Comparison of ENCODE assay signal across 8 cellular contexts in genomic region chr1:245310605-245311531, GRCh38.
DNase-seq lines count a peak whose midpoint lies in the region; ATAC-seq and TF ChIP-seq lines count a peak whose summit lies in the region.

No MANE protein-coding gene starts in this region.

- H3K27me3 Mint-ChIP-seq in activated T-helper 17 cell treated with anti-CD3 and anti-CD28 coated beads, Interleukin-2, amount 50 U/mL, for 72 hours: peaks cover 7% of the 10 kb centered on the region
- H3K27me3 Mint-ChIP-seq in naive thymus-derived CD8-positive, alpha-beta T cell: peaks cover 0 to 3% (median 0%) of the 10 kb centered on the region in 5 donors

- TF ChIP-seq CTCF in MM.1S (IDR thresholded peaks at IDR 0.05; ENCODE audit: low read length): no peak

- peaks cover 13 to 34% (median 25%) of the 10 kb centered on the region in 10 experiments for H3K4me1 ChIP-seq in BLaER1 treated with 17β-estradiol and CSF1 and Interleukin-3, amounts not matched to agents 10 nM and 100 nM
- no peaks in the 10 kb centered on the region for H3K4me1 ChIP-seq in MM.1S (ENCODE audit: low read length)

- H3K4me2 ChIP-seq in BLaER1 treated with 17β-estradiol and CSF1 and Interleukin-3, amounts not matched to agents 10 nM and 100 nM: peak overlapping the region; percentile 65 to 85 (median 72)
- H3K4me2 ChIP-seq in MM.1S (ENCODE audit: low read depth, low read length): peak overlapping the region; percentile 35; the same call in 1 of the 2 replicates

- ATAC-seq in GM19452 (IDR thresholded peaks at IDR 0.05; ENCODE audit: unreplicated experiment) (peak; percentile 68), GM19397 (IDR thresholded peaks at IDR 0.05; ENCODE audit: unreplicated experiment) (no peak)
- ATAC-seq in activated T-helper 17 cell treated with anti-CD3 and anti-CD28 coated beads, Interleukin-2, amount 50 U/mL, for 72 hours (replicated peaks): no peak
- peak; percentile 50 to 64 for ATAC-seq in naive thymus-derived CD8-positive, alpha-beta T cell

- H3F3A ChIP-seq in MM.1S (ENCODE audit: insufficient read depth, low read length): no peaks in the 10 kb centered on the region

- H3K27ac Mint-ChIP-seq in activated T-helper 17 cell treated with anti-CD3 and anti-CD28 coated beads, Interleukin-2, amount 50 U/mL, for 72 hours: no peak overlapping the region
- peak overlapping the region in 7 of 10 donors; percentile 29 to 93 (median 79) for H3K27ac Mint-ChIP-seq in naive thymus-derived CD8-positive, alpha-beta T cell

- H3K4me3 Mint-ChIP-seq in activated T-helper 17 cell treated with anti-CD3 and anti-CD28 coated beads, Interleukin-2, amount 50 U/mL, for 72 hours: peak overlapping the region; percentile 63
- H3K4me3 Mint-ChIP-seq in naive thymus-derived CD8-positive, alpha-beta T cell: peak overlapping the region; percentile 79 to 92 (median 83)

- peak overlapping the region in 9 of 11 experiments; percentile 67 to 88 (median 80); a peak in 18 of 22 replicates for H3K27ac ChIP-seq in BLaER1 treated with 17β-estradiol and CSF1 and Interleukin-3, amounts not matched to agents 10 nM and 100 nM
- no peak overlapping the region for H3K27ac ChIP-seq in MM.1S (ENCODE audit: low read length)

- H3K9me3 ChIP-seq in BLaER1 treated with 17β-estradiol and CSF1 and Interleukin-3, amounts not matched to agents 10 nM and 100 nM (replicated peaks in 1 of 11): no peaks in the 10 kb centered on the region
- H3K9me3 ChIP-seq in MM.1S (replicated peaks; ENCODE audit: insufficient read depth, low read length): no peaks in the 10 kb centered on the region

- no peak for DNase-seq in MM.1S
- DNase-seq in naive thymus-derived CD8-positive, alpha-beta T cell: peak in 3 of 10 donors; percentile 10 to 20 (median 14)
- no peak for DNase-seq in activated effector memory CD4-positive, alpha-beta T cell treated with Interleukin-2 at 50 U/mL for 16 hours
- DNase-seq in AG08396 (ENCODE audit: low spot score): no peak

- no peaks in the 10 kb centered on the region for H3K36me3 ChIP-seq in BLaER1 treated with 17β-estradiol and CSF1 and Interleukin-3, amounts not matched to agents 10 nM and 100 nM
- no peaks in the 10 kb centered on the region for H3K36me3 ChIP-seq in MM.1S (replicated peaks; ENCODE audit: insufficient read depth, low read length)

- H4K20me1 ChIP-seq in BLaER1 treated with 17β-estradiol and CSF1 and Interleukin-3, amounts not matched to agents 10 nM and 100 nM: peaks cover 0 to 11% (median 0%) of the 10 kb centered on the region in 11 experiments; a peak in 4 of 22 replicates
- no peaks in the 10 kb centered on the region for H4K20me1 ChIP-seq in MM.1S (ENCODE audit: insufficient read depth, low read length)

- no peaks in the 10 kb centered on the region for H3K36me3 Mint-ChIP-seq in activated T-helper 17 cell treated with anti-CD3 and anti-CD28 coated beads, Interleukin-2, amount 50 U/mL, for 72 hours (ENCODE audit: low read depth)
- no peaks in the 10 kb centered on the region for H3K36me3 Mint-ChIP-seq in naive thymus-derived CD8-positive, alpha-beta T cell

- no peaks in the 10 kb centered on the region for H3K9me2 ChIP-seq in MM.1S (replicated peaks; ENCODE audit: insufficient read depth, low read length)

- POLR2A ChIA-PET in naive thymus-derived CD8-positive, alpha-beta T cell (lab: Charles Lee): no interaction called here

- H3K4me3 ChIP-seq in BLaER1 treated with 17β-estradiol and CSF1 and Interleukin-3, amounts not matched to agents 10 nM and 100 nM: peak overlapping the region in 8 of 10 experiments; percentile 8 to 59 (median 44); a peak in 14 of 20 replicates
- peak overlapping the region; percentile 25; the same call in 1 of the 2 replicates for H3K4me3 ChIP-seq in MM.1S (ENCODE audit: low read length)

- H3K27me3 ChIP-seq in BLaER1 treated with 17β-estradiol and CSF1 and Interleukin-3, amounts not matched to agents 10 nM and 100 nM: peaks cover 0 to 21% (median 0%) of the 10 kb centered on the region in 11 experiments; a peak in 4 of 22 replicates
- no peaks in the 10 kb centered on the region for H3K27me3 ChIP-seq in MM.1S (replicated peaks; ENCODE audit: insufficient read depth, low read length)

- peak overlapping the region in 9 of 11 experiments; percentile 50 to 78 (median 73); a peak in 18 of 22 replicates for H3K9ac ChIP-seq in BLaER1 treated with 17β-estradiol and CSF1 and Interleukin-3, amounts not matched to agents 10 nM and 100 nM
- H3K9ac ChIP-seq in MM.1S (ENCODE audit: low read length): no peak overlapping the region

- no peaks in the 10 kb centered on the region for H3K79me2 ChIP-seq in MM.1S (ENCODE audit: low read length)

- H3K4me1 Mint-ChIP-seq in activated T-helper 17 cell treated with anti-CD3 and anti-CD28 coated beads, Interleukin-2, amount 50 U/mL, for 72 hours: peaks cover 11% of the 10 kb centered on the region
- H3K4me1 Mint-ChIP-seq in naive thymus-derived CD8-positive, alpha-beta T cell: peaks cover 8 to 13% (median 11%) of the 10 kb centered on the region in 4 donors

- H3K9me3 Mint-ChIP-seq in activated T-helper 17 cell treated with anti-CD3 and anti-CD28 coated beads, Interleukin-2, amount 50 U/mL, for 72 hours: no peaks in the 10 kb centered on the region
- no peaks in the 10 kb centered on the region for H3K9me3 Mint-ChIP-seq in naive thymus-derived CD8-positive, alpha-beta T cell

- peak overlapping the region; percentile 40 for H2AFZ ChIP-seq in MM.1S (ENCODE audit: low read length)

Comparison
In these comparisons a context has a peak if more than half of its experiments do, and no peak if none do; other contexts are left out.
1. ATAC-seq: peak in GM19452 (single experiment) and naive thymus-derived CD8-positive, alpha-beta T cell (2 of 2); none in activated T-helper 17 cell treated with anti-CD3 and anti-CD28 coated beads, Interleukin-2, amount 50 U/mL, for 72 hours (single experiment) and GM19397 (single experiment).